2 cellular contexts compared by ENCODE assay signal in genomic region chr15:60044636-60045273, GRCh38.
TF ChIP-seq lines count a peak whose summit lies in the region.

No MANE protein-coding gene starts in this region.

TF ChIP-seq in WTC11, 78 proteins besides CTCF, POLR2A, EP300 and RAD21:
- no peak for TF ChIP-seq JAZF1 (CRISPR knock-in tag; IDR thresholded peaks at IDR 0.05)
- TF ChIP-seq, protein P1, sequence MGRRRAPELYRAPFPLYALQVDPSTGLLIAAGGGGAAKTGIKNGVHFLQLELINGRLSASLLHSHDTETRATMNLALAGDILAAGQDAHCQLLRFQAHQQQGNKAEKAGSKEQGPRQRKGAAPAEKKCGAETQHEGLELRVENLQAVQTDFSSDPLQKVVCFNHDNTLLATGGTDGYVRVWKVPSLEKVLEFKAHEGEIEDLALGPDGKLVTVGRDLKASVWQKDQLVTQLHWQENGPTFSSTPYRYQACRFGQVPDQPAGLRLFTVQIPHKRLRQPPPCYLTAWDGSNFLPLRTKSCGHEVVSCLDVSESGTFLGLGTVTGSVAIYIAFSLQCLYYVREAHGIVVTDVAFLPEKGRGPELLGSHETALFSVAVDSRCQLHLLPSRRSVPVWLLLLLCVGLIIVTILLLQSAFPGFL (CRISPR knock-in tag; IDR thresholded peaks at IDR 0.05; ENCODE audit: borderline replicate concordance) = no peak
- no peak for TF ChIP-seq SP1 (CRISPR knock-in tag; conservative IDR thresholded peaks at IDR 0.05)
- peak; percentile 76; the same call in 1 of the 2 replicates for TF ChIP-seq ZNF423 (CRISPR knock-in tag; IDR thresholded peaks at IDR 0.05)
- TF ChIP-seq MAX (CRISPR knock-in tag; IDR thresholded peaks at IDR 0.05) = no peak
- no peak for TF ChIP-seq CDX4 (CRISPR knock-in tag; IDR thresholded peaks at IDR 0.05; ENCODE audit: borderline replicate concordance)
- TF ChIP-seq, protein P2, sequence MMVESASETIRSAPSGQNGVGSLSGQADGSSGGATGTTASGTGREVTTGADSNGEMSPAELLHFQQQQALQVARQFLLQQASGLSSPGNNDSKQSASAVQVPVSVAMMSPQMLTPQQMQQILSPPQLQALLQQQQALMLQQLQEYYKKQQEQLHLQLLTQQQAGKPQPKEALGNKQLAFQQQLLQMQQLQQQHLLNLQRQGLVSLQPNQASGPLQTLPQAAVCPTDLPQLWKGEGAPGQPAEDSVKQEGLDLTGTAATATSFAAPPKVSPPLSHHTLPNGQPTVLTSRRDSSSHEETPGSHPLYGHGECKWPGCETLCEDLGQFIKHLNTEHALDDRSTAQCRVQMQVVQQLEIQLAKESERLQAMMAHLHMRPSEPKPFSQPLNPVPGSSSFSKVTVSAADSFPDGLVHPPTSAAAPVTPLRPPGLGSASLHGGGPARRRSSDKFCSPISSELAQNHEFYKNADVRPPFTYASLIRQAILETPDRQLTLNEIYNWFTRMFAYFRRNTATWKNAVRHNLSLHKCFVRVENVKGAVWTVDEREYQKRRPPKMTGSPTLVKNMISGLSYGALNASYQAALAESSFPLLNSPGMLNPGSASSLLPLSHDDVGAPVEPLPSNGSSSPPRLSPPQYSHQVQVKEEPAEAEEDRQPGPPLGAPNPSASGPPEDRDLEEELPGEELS (CRISPR knock-in tag; IDR thresholded peaks at IDR 0.05) = peak; percentile 53; the same call in 1 of the 2 replicates
- no peak for TF ChIP-seq ETV6 (CRISPR knock-in tag; IDR thresholded peaks at IDR 0.05)
- TF ChIP-seq MYBL2 (CRISPR knock-in tag; IDR thresholded peaks at IDR 0.05) = no peak
- TF ChIP-seq ZNF232 (CRISPR knock-in tag; IDR thresholded peaks at IDR 0.05) = no peak
- TF ChIP-seq TCF7 (CRISPR knock-in tag; IDR thresholded peaks at IDR 0.05; ENCODE audit: low read depth) = no peak
- TF ChIP-seq IRF2 (CRISPR knock-in tag; IDR thresholded peaks at IDR 0.05; ENCODE audit: borderline replicate concordance, low read depth) = no peak
- TF ChIP-seq NR1H2 (CRISPR knock-in tag; IDR thresholded peaks at IDR 0.05) = no peak
- TF ChIP-seq GRHL2 (CRISPR knock-in tag; IDR thresholded peaks at IDR 0.05; ENCODE audit: insufficient replicate concordance, severe bottlenecking) = no peak
- no peak for TF ChIP-seq ZNF219 (CRISPR knock-in tag; IDR thresholded peaks at IDR 0.05; ENCODE audit: borderline replicate concordance)
- TF ChIP-seq, protein P3, sequence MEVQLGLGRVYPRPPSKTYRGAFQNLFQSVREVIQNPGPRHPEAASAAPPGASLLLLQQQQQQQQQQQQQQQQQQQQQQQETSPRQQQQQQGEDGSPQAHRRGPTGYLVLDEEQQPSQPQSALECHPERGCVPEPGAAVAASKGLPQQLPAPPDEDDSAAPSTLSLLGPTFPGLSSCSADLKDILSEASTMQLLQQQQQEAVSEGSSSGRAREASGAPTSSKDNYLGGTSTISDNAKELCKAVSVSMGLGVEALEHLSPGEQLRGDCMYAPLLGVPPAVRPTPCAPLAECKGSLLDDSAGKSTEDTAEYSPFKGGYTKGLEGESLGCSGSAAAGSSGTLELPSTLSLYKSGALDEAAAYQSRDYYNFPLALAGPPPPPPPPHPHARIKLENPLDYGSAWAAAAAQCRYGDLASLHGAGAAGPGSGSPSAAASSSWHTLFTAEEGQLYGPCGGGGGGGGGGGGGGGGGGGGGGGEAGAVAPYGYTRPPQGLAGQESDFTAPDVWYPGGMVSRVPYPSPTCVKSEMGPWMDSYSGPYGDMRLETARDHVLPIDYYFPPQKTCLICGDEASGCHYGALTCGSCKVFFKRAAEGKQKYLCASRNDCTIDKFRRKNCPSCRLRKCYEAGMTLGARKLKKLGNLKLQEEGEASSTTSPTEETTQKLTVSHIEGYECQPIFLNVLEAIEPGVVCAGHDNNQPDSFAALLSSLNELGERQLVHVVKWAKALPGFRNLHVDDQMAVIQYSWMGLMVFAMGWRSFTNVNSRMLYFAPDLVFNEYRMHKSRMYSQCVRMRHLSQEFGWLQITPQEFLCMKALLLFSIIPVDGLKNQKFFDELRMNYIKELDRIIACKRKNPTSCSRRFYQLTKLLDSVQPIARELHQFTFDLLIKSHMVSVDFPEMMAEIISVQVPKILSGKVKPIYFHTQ (CRISPR knock-in tag; IDR thresholded peaks at IDR 0.05) = no peak
TF ChIP-seq in WTC11: peak in this region for 2.

TF ChIP-seq in H1, 55 proteins besides CTCF, POLR2A, EP300 and RAD21:
- TF ChIP-seq CHD1 (IDR thresholded peaks at IDR 0.05; ENCODE audit: low read depth, low read length) (no peak), CEBPB (IDR thresholded peaks at IDR 0.05; ENCODE audit: low read depth, low read length) (peak; percentile 84; the same call in 1 of the 2 replicates), EZH2 (IDR thresholded peaks at IDR 0.05; ENCODE audit: low read depth, low read length, severe bottlenecking) (no peak), TBP (IDR thresholded peaks at IDR 0.05; ENCODE audit: low read depth, low read length) (no peak)
